Comparison of ENCODE assay signal across 8 cellular contexts in genomic region chr17:30477758-30478115, GRCh38. TPM values are rescaled to one million over a fixed set of nuclear protein-coding genes. Genes with fewer than 3 reads are reported as not detected.
A peak's percentile ranks its signal among the peaks of the same experiment; 100 is the strongest.
DNase-seq lines count a peak whose midpoint lies in the region; ATAC-seq and TF ChIP-seq lines count a peak whose summit lies in the region.

No MANE protein-coding gene starts in this region.

- 0% methylated on average over 10 of the region's 10 CpGs for WGBS in prostate gland

- H3K36me3 Mint-ChIP-seq in CD8-positive, alpha-beta T cell: peaks cover 41% of the 10 kb centered on the region
- H3K36me3 Mint-ChIP-seq in activated CD8-positive, alpha-beta T cell treated with anti-CD3 and anti-CD28 coated beads for 36 hours (ENCODE audit: low read depth): peaks cover 11% of the 10 kb centered on the region

- H3K9me3 Mint-ChIP-seq in CD8-positive, alpha-beta T cell: no peaks in the 10 kb centered on the region
- H3K9me3 Mint-ChIP-seq in activated CD8-positive, alpha-beta T cell treated with anti-CD3 and anti-CD28 coated beads for 36 hours: no peaks in the 10 kb centered on the region

- DNase-seq in CD8-positive, alpha-beta T cell: peak in 2 of 7 experiments; percentile 1 to 38
- peak; percentile 12 for DNase-seq in activated CD8-positive, alpha-beta T cell treated with anti-CD3 and anti-CD28 coated beads for 36 hours
- DNase-seq in glomerular visceral epithelial cell (ENCODE audit: extremely low spot score) (peak; percentile 27), prostate gland (ENCODE audit: low spot score) (no peak), ecto neural progenitor cell (ENCODE audit: low spot score) (no peak), HuH-7 (ENCODE audit: low spot score) (no peak)
- no peak for DNase-seq in stimulated activated CD4-positive, alpha-beta T cell treated with anti-CD3 and anti-CD28 coated beads, Interleukin-4, amount 100 ng/mL, for 1 hour

- H3K9me3 ChIP-seq in CD8-positive, alpha-beta T cell (ENCODE audit: low read length): no peaks in the 10 kb centered on the region
- H3K9me3 ChIP-seq in prostate gland: no peaks in the 10 kb centered on the region

- H3K27ac ChIP-seq in CD8-positive, alpha-beta T cell (ENCODE audit: low read depth, low read length): peak overlapping the region; percentile 92
- H3K27ac ChIP-seq in prostate gland: peak overlapping the region; percentile 83 to 93

- H3K27me3 Mint-ChIP-seq in CD8-positive, alpha-beta T cell (ENCODE audit: low read depth): peaks cover 4% of the 10 kb centered on the region
- peaks cover 2% of the 10 kb centered on the region for H3K27me3 Mint-ChIP-seq in activated CD8-positive, alpha-beta T cell treated with anti-CD3 and anti-CD28 coated beads for 36 hours

- H3K27me3 ChIP-seq in CD8-positive, alpha-beta T cell (ENCODE audit: insufficient read depth, low read length): no peaks in the 10 kb centered on the region
- no peaks in the 10 kb centered on the region for H3K27me3 ChIP-seq in prostate gland (replicated peaks; ENCODE audit: insufficient read depth)

- intact Hi-C loops in CD8-positive, alpha-beta T cell (cut with DNase I, micrococcal nuclease): loop anchor here (1.0 to 10.0 kb wide), 10 partner anchors 99 to 740 kb away; partner anchors contain the start of genes ATAD5 (in 2 of the 2), CPD (in 2 of the 2), CRLF3 (in 1 of the 2) and NSRP1 (in 1 of the 2)
- intact Hi-C loops in activated CD8-positive, alpha-beta T cell treated with anti-CD3 and anti-CD28 coated beads for 36 hours (cut with micrococcal nuclease): no loop called here
- intact Hi-C loops in prostate gland (cut with DNase I): loop anchor here (5.0 to 10.0 kb wide), 4 partner anchors 125 to 347 kb away; partner anchors contain the start of gene CRLF3

- peak overlapping the region; percentile 65 for H3K4me3 ChIP-seq in CD8-positive, alpha-beta T cell (ENCODE audit: low read depth, low read length)
- peak overlapping the region; percentile 85 to 94 for H3K4me3 ChIP-seq in prostate gland

- POLR2A ChIA-PET in CD8-positive, alpha-beta T cell (lab: Charles Lee): interaction anchor here (1.4 kb wide), 1 partner anchor 46 kb away, joined by 4 read pairs; no protein-coding TSS in a partner anchor
- POLR2A ChIA-PET in activated CD8-positive, alpha-beta T cell treated with anti-CD3 and anti-CD28 coated beads for 36 hours (lab: Charles Lee): interaction anchor here (0.7 to 1.3 kb wide), 3 partner anchors 10 to 187 kb away, joined by 3 to 6 read pairs (median 3); no protein-coding TSS in a partner anchor

- peak overlapping the region; percentile 99 for H3K4me3 Mint-ChIP-seq in CD8-positive, alpha-beta T cell
- peak overlapping the region; percentile 97 for H3K4me3 Mint-ChIP-seq in activated CD8-positive, alpha-beta T cell treated with anti-CD3 and anti-CD28 coated beads for 36 hours

- TF ChIP-seq CTCF in CD8-positive, alpha-beta T cell (IDR thresholded peaks at IDR 0.05): no peak
- no peak for TF ChIP-seq CTCF in activated CD8-positive, alpha-beta T cell treated with anti-CD3 and anti-CD28 coated beads for 36 hours (IDR thresholded peaks at IDR 0.05)
- TF ChIP-seq CTCF in prostate gland (IDR thresholded peaks at IDR 0.05): no peak

- peaks cover 48% of the 10 kb centered on the region for H3K4me1 Mint-ChIP-seq in CD8-positive, alpha-beta T cell (ENCODE audit: low read depth)
- peaks cover 35% of the 10 kb centered on the region for H3K4me1 Mint-ChIP-seq in activated CD8-positive, alpha-beta T cell treated with anti-CD3 and anti-CD28 coated beads for 36 hours (ENCODE audit: low read depth)

- CTCF ChIA-PET in CD8-positive, alpha-beta T cell (lab: Charles Lee): interaction anchor here (1.0 to 2.8 kb wide), 7 partner anchors 10 to 141 kb away, joined by 3 to 16 read pairs (median 6); no protein-coding TSS in a partner anchor
- CTCF ChIA-PET in activated CD8-positive, alpha-beta T cell treated with anti-CD3 and anti-CD28 coated beads for 36 hours (lab: Charles Lee): interaction anchor here (0.8 to 3.4 kb wide), 18 partner anchors 8 to 547 kb away, joined by 3 to 39 read pairs (median 5); partner anchors contain the start of genes CRLF3 and SSH2

- no peak for TF ChIP-seq POLR2A in prostate gland (IDR thresholded peaks at IDR 0.05)

- peaks cover 23% of the 10 kb centered on the region for H3K4me1 ChIP-seq in CD8-positive, alpha-beta T cell (ENCODE audit: insufficient read depth, low read length)
- H3K4me1 ChIP-seq in prostate gland (replicated peaks): no peaks in the 10 kb centered on the region

- H3K27ac Mint-ChIP-seq in CD8-positive, alpha-beta T cell: peak overlapping the region; percentile 99
- H3K27ac Mint-ChIP-seq in activated CD8-positive, alpha-beta T cell treated with anti-CD3 and anti-CD28 coated beads for 36 hours: peak overlapping the region; percentile 98

- peak; percentile 58 for ATAC-seq in CD8-positive, alpha-beta T cell
- ATAC-seq in HG02943 (IDR thresholded peaks at IDR 0.05; ENCODE audit: low read depth, unreplicated experiment): peak; percentile 17
- ATAC-seq in activated CD8-positive, alpha-beta T cell treated with anti-CD3 and anti-CD28 coated beads for 36 hours: peak; percentile 43

- peaks cover 16% of the 10 kb centered on the region for H3K36me3 ChIP-seq in CD8-positive, alpha-beta T cell (ENCODE audit: insufficient read depth, low read length)
- H3K36me3 ChIP-seq in prostate gland: no peaks in the 10 kb centered on the region

RNA-seq across cellular contexts. Expression of gene GOSR1, which starts 0.5 kb away (rescaled TPM):
- 10 to 100 TPM; 45.2 to 48.0 TPM for total RNA-seq in CD8-positive, alpha-beta T cell
- total RNA-seq in activated CD8-positive, alpha-beta T cell treated with anti-CD3 and anti-CD28 coated beads for 36 hours: 10 to 100 TPM; 37.1 to 38.8 TPM
- total RNA-seq in prostate gland: 10 to 100 TPM; 39.5 to 48.9 TPM

Comparison
In these comparisons a context has a peak if more than half of its experiments do, and no peak if none do; other contexts are left out.
1. DNase-seq: peak in activated CD8-positive, alpha-beta T cell treated with anti-CD3 and anti-CD28 coated beads for 36 hours (single experiment) and glomerular visceral epithelial cell (single experiment); none in prostate gland (single experiment), ecto neural progenitor cell (single experiment), HuH-7 (single experiment) and stimulated activated CD4-positive, alpha-beta T cell treated with anti-CD3 and anti-CD28 coated beads, Interleukin-4, amount 100 ng/mL, for 1 hour (single experiment).
2. Peak in every context shown above with its lines, with median percentiles within 50 percentile points of each other: ATAC-seq.